In the genomic region with DNA sequence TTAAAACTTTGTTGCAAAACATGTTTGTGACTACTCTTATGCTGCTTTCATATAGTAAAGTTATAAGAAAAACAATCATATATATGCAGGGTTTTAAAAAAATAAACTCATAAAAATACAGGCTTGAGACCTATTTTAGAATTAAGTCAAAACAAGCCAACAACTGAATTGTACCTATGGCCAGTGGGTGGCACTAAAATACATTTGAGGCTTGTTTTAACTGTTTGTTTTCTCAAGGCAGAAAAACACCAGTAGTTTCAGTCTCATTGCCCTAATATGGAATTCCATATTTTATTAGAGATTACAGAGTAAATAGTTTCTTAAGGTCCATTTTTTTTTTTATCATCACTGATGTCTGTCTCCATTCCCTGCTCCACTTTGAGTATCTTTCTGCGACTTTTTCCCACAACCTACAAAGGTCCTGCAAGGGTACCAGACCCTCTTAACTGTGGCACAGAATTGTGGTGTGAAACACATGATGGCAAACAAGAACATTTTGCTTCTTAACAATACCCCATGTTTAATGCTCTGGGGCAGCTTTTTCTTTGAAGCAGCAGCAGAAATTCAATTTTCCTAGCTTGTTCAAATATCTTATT, we compare ENCODE assay signal across 8 cellular contexts. TPM values are rescaled to one million over a fixed set of nuclear protein-coding genes. Genes with fewer than 3 reads are reported as not detected.
DNase-seq lines count a peak whose midpoint lies in the region; ATAC-seq and TF ChIP-seq lines count a peak whose summit lies in the region.

No MANE protein-coding gene starts in this region.

- CTCF ChIA-PET in GM10248 (lab: Yijun Ruan, JAX), result interaction anchor here (0.8 to 1.7 kb wide), 3 partner anchors 13 to 148 kb away, joined by 3 to 4 read pairs (median 4); no protein-coding TSS in a partner anchor
- CTCF ChIA-PET in mammary epithelial cell (lab: Charles Lee; ENCODE audit: low non-redundant PET), result interaction anchor here (0.6 to 0.8 kb wide), 3 partner anchors 12 to 62 kb away, joined by 4 to 13 read pairs (median 9); no protein-coding TSS in a partner anchor

- H3K9ac ChIP-seq in mammary epithelial cell (ENCODE audit: insufficient read depth, low read length), result no peak overlapping the region

- no peaks in the 10 kb centered on the region for H4K20me1 ChIP-seq in mammary epithelial cell (ENCODE audit: insufficient read depth, low read length)

- no peaks in the 10 kb centered on the region for H3K36me3 ChIP-seq in mammary epithelial cell (ENCODE audit: insufficient read depth, low read length)
- no peaks in the 10 kb centered on the region for H3K36me3 ChIP-seq in suprapubic skin

- peak; percentile 29 for TF ChIP-seq CTCF in GM10248 (IDR thresholded peaks at IDR 0.05; ENCODE audit: control extremely low read depth, extremely low read depth, low read depth, missing control alignments)
- peak; percentile 49 to 58 for TF ChIP-seq CTCF in mammary epithelial cell (conservative IDR thresholded peaks at IDR 0.05 in 1 of 2, IDR thresholded peaks at IDR 0.05 in 1 of 2; ENCODE audit: extremely low read depth in 1 of 2, insufficient read depth in 1 of 2, low read depth in 1 of 2, low read length in 2 of 2)
- peak in 1 of 2 donors; percentile 7 for TF ChIP-seq CTCF in suprapubic skin (IDR thresholded peaks at IDR 0.05)

- H3K27me3 ChIP-seq in mammary epithelial cell (ENCODE audit: insufficient read depth, low read length), result no peaks in the 10 kb centered on the region
- no peaks in the 10 kb centered on the region for H3K27me3 ChIP-seq in suprapubic skin

- H3K4me2 ChIP-seq in mammary epithelial cell (ENCODE audit: insufficient read depth, low read depth, low read length), result no peak overlapping the region

- H3K27ac ChIP-seq in mammary epithelial cell (ENCODE audit: insufficient read depth, low read depth, low read length) (no peak overlapping the region), suprapubic skin (no peak overlapping the region)

- H3K4me1 ChIP-seq in mammary epithelial cell (ENCODE audit: insufficient read depth, low read length) (no peaks in the 10 kb centered on the region), suprapubic skin (no peaks in the 10 kb centered on the region)

- no peaks in the 10 kb centered on the region for H3K27me3 Mint-ChIP-seq in activated T-cell treated with anti-CD3 and anti-CD28 coated beads, Interleukin-2, amount 50 U/mL, for 4 hours (ENCODE audit: low read depth)

- no peaks in the 10 kb centered on the region for H3K79me2 ChIP-seq in mammary epithelial cell (ENCODE audit: insufficient read depth, low read length)

- POLR2A ChIA-PET in GM10248 (lab: Yijun Ruan, JAX), result no interaction called here

- no peak for TF ChIP-seq POLR2A in suprapubic skin (IDR thresholded peaks at IDR 0.05)

- no peak for TF ChIP-seq EP300 in suprapubic skin (IDR thresholded peaks at IDR 0.05)

- H3K4me1 Mint-ChIP-seq in activated T-cell treated with anti-CD3 and anti-CD28 coated beads, Interleukin-2, amount 50 U/mL, for 4 hours (ENCODE audit: low read depth), result peaks cover 19% of the 10 kb centered on the region

- in situ Hi-C loops in mammary epithelial cell (cut with MboI; ENCODE audit: low sequenced_read_pairs in 2 of 2), result loop anchor here in 1 of 2 donors (10.0 kb wide), 1 partner anchor 130 kb away; no protein-coding TSS in a partner anchor

- H3K4me3 Mint-ChIP-seq in activated T-cell treated with anti-CD3 and anti-CD28 coated beads, Interleukin-2, amount 50 U/mL, for 4 hours, result no peak overlapping the region

- dilution Hi-C loops in mammary epithelial cell (cut with HindIII; ENCODE audit: low sequenced_read_pairs), result no loop called here

- peaks cover 4% of the 10 kb centered on the region for H3K36me3 Mint-ChIP-seq in activated T-cell treated with anti-CD3 and anti-CD28 coated beads, Interleukin-2, amount 50 U/mL, for 4 hours (ENCODE audit: insufficient read depth)

- no peak for ATAC-seq in activated T-cell treated with anti-CD3 and anti-CD28 coated beads, Interleukin-2, amount 50 U/mL, for 4 hours

- 94% methylated on average over 1 of the region's 1 CpG for WGBS in mammary epithelial cell (ENCODE audit: low coverage, missing lambda C conversion rate)
- WGBS in suprapubic skin, result 95% methylated on average over 1 of the region's 1 CpG

- DNase-seq in AG08395 (ENCODE audit: low spot score), result peak; percentile 48
- DNase-seq in GM10248 (ENCODE audit: extremely low spot score), result no peak
- DNase-seq in NAMALWA (ENCODE audit: low spot score), result peak; percentile 49
- DNase-seq in mammary epithelial cell, result peak; percentile 16
- DNase-seq in medulla oblongata (ENCODE audit: extremely low spot score), result peak; percentile 62
- no peak for DNase-seq in suprapubic skin (ENCODE audit: low spot score in 2 of 2)
- no peak for DNase-seq in NCI-H2029 (lab: John Stamatoyannopoulos, UW)
- DNase-seq in activated T-cell treated with anti-CD3 and anti-CD28 coated beads, Interleukin-2, amount 50 U/mL, for 4 hours, result no peak

- BruUV-seq in mammary epithelial cell (replicated peaks; lab: Mats Ljungman, UMichigan), result no TSS peak

- H2AFZ ChIP-seq in mammary epithelial cell (ENCODE audit: low read depth, low read length), result no peak overlapping the region

- H3K9me3 Mint-ChIP-seq in activated T-cell treated with anti-CD3 and anti-CD28 coated beads, Interleukin-2, amount 50 U/mL, for 4 hours, result no peaks in the 10 kb centered on the region

- H3K9me3 ChIP-seq in mammary epithelial cell (replicated peaks; ENCODE audit: insufficient read depth, low read length), result no peaks in the 10 kb centered on the region
- no peaks in the 10 kb centered on the region for H3K9me3 ChIP-seq in suprapubic skin

- intact Hi-C loops in mammary epithelial cell (cut with micrococcal nuclease), result loop anchor here (1.0 to 10.0 kb wide), 6 partner anchors 132 to 600 kb away; no protein-coding TSS in a partner anchor

- H3K4me3 ChIP-seq in mammary epithelial cell (replicated peaks in 1 of 3; ENCODE audit: insufficient read depth in 1 of 3, low read depth in 2 of 3, low read length in 3 of 3), result no peak overlapping the region
- no peak overlapping the region for H3K4me3 ChIP-seq in suprapubic skin

RNA-seq across cellular contexts. Expression of gene CCDC89, which starts 8.5 kb away (rescaled TPM):
- 1 to 10 TPM in 1 of 2 donors, under 1 TPM in 1; 0.56 to 2.0 TPM for total RNA-seq in mammary epithelial cell
- not detected for polyA plus RNA-seq in mammary epithelial cell
- polyA minus RNA-seq in mammary epithelial cell, result not detected
- total RNA-seq in suprapubic skin, result 1 to 10 TPM in 1 of 4 donors, under 1 TPM in 2, not detected in 1; 0.72 to 1.8 (median 0.94) TPM
- total RNA-seq in activated T-cell treated with anti-CD3 and anti-CD28 coated beads, Interleukin-2, amount 50 U/mL, for 4 hours, result not detected

RNA-seq across cellular contexts. Expression of gene CREBZF, which starts 29.6 kb away (rescaled TPM):
- total RNA-seq in mammary epithelial cell (10 to 100 TPM; 26.1 to 30.2 TPM), suprapubic skin (10 to 100 TPM; 26.1 to 87.1 (median 32.8) TPM)
- polyA plus RNA-seq in mammary epithelial cell, result 8.7 TPM
- polyA minus RNA-seq in mammary epithelial cell, result 12.3 TPM
- total RNA-seq in activated T-cell treated with anti-CD3 and anti-CD28 coated beads, Interleukin-2, amount 50 U/mL, for 4 hours, result 10 to 100 TPM; 28.9 to 31.9 (median 31.1) TPM

RNA-seq across cellular contexts. Expression of gene TMEM126A, which starts 46.7 kb away (rescaled TPM):
- total RNA-seq in mammary epithelial cell, result 10 to 100 TPM; 21.5 to 28.1 TPM
- 30.2 TPM for polyA plus RNA-seq in mammary epithelial cell
- 7.3 TPM for polyA minus RNA-seq in mammary epithelial cell
- total RNA-seq in suprapubic skin, result 10 to 100 TPM; 13.9 to 19.4 (median 15.9) TPM
- total RNA-seq in activated T-cell treated with anti-CD3 and anti-CD28 coated beads, Interleukin-2, amount 50 U/mL, for 4 hours, result 10 to 100 TPM; 80.7 to 86.5 (median 81.1) TPM

Comparison
In these comparisons a context has a peak if more than half of its experiments do, and no peak if none do; other contexts are left out.
1. DNase-seq: peak in AG08395 (single experiment), NAMALWA (single experiment), mammary epithelial cell (single experiment) and medulla oblongata (single experiment); none in GM10248 (single experiment), suprapubic skin (0 of 2), NCI-H2029 (single experiment) and activated T-cell treated with anti-CD3 and anti-CD28 coated beads, Interleukin-2, amount 50 U/mL, for 4 hours (single experiment).